ENCODE assay signal across 41 cellular contexts in the genomic region with DNA sequence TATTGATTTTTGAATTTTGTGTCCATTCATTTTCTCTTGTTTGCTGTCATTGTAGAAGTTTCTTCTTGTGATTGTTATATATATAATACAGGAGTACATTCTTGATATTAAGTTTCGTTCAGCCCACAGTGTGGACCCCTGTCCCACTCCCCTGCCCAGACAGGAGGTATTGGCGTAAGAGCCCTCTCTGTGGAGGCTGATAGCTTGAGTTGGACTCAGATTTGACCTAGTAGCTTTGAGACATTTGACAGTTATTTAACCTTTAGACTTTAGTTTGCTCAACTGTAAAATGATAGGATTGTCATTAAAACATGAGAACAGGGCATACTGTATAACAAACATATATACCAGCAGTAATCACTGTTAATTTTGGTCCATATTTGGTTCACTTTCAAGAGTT. TPM values are rescaled to one million over a fixed set of nuclear protein-coding genes. Genes with fewer than 3 reads are reported as not detected.
"Had no signal": no experiment of that assay in that cellular context is flagged by ENCODE, and none has a peak within 500 bp of the region (broad histone marks: within the 10 kb centered on the region; RNA-seq: fewer than 3 reads in every experiment).

No MANE protein-coding gene starts in this region.

- FAIRE-seq: astrocyte, bronchial epithelial cell had no signal

- DNase-seq: activated effector memory CD4-positive, alpha-beta T cell treated with anti-CD3 and anti-CD28 coated beads, Interleukin-2, amount 50 U/mL, for 16 hours; activated effector memory CD4-positive, alpha-beta T cell treated with Interleukin-2 at 50 U/mL for 16 hours; activated gamma-delta T cell; activated gamma-delta T cell treated with Interleukin-2 at 50 U/mL for 16 hours; activated naive CD4-positive, alpha-beta T cell; activated naive CD4-positive, alpha-beta T cell treated with anti-CD3 and anti-CD28 coated beads for 36 hours; activated naive CD4-positive, alpha-beta T cell treated with anti-CD3 and anti-CD28 coated beads, Interleukin-2, amount 10 ng/mL, durations not matched to agents 7 days and 5 days; activated naive CD4-positive, alpha-beta T cell treated with anti-CD3 and anti-CD28 coated beads, Interleukin-2, amount 50 U/mL, for 16 hours; activated naive CD4-positive, alpha-beta T cell treated with Interleukin-2 at 50 U/mL for 16 hours; activated naive CD8-positive, alpha-beta T cell treated with anti-CD3 and anti-CD28 coated beads for 36 hours; activated naive CD8-positive, alpha-beta T cell treated with anti-CD3 and anti-CD28 coated beads, Interleukin-2, amount 10 ng/mL, durations not matched to agents 7 days and 5 days; activated naive CD8-positive, alpha-beta T cell treated with anti-CD3 and anti-CD28 coated beads, Interleukin-2, amount 50 U/mL, for 24 hours; activated T-cell treated with anti-CD3 and anti-CD28 coated beads, Interleukin-2, amount 50 U/mL, for 24 hours; activated T-cell treated with anti-CD3 and anti-CD28 coated beads, Interleukin-2, amount 50 U/mL, for 4 hours; activated T-cell treated with anti-CD3 and anti-CD28 coated beads, Interleukin-2, amount 50 U/mL, for 48 hours; activated T-cell treated with anti-CD3 and anti-CD28 coated beads, Interleukin-2, amount 50 U/mL, for 72 hours; adrenal gland; amniotic stem cell; amygdala; anterior cingulate cortex; aorta; body of pancreas; brain microvascular endothelial cell; caudate nucleus; central memory CD4-positive, alpha-beta T cell; cerebellar nuclear complex had no signal

- H3K36me3 ChIP-seq: adrenal gland, ascending aorta, brain microvascular endothelial cell, breast epithelium, cardiac muscle cell had no signal

- H3K4me3 ChIP-seq: adrenal gland, ascending aorta, body of pancreas, breast epithelium, cardiac muscle cell had no signal

- H3K9me3 ChIP-seq: adrenal gland, ascending aorta, body of pancreas, breast epithelium had no signal

- H3K4me1 ChIP-seq: adrenal gland, ascending aorta, breast epithelium had no signal

- H3K27me3 ChIP-seq: adrenal gland, ascending aorta, body of pancreas, brain microvascular endothelial cell, breast epithelium, cardiac muscle cell had no signal

- H3K4me3 Mint-ChIP-seq: activated naive CD4-positive, alpha-beta T cell treated with anti-CD3 and anti-CD28 coated beads for 36 hours; activated naive CD4-positive, alpha-beta T cell treated with anti-CD3 and anti-CD28 coated beads, Interleukin-2, amount 10 ng/mL, durations not matched to agents 7 days and 5 days; activated naive CD4-positive, alpha-beta T cell treated with anti-CD3 and anti-CD28 coated beads, Interleukin-2, amount 50 U/mL, for 24 hours; activated naive CD8-positive, alpha-beta T cell; activated naive CD8-positive, alpha-beta T cell treated with anti-CD3 and anti-CD28 coated beads for 36 hours; activated naive CD8-positive, alpha-beta T cell treated with anti-CD3 and anti-CD28 coated beads, Interleukin-2, amount 10 ng/mL, durations not matched to agents 7 days and 5 days; activated naive CD8-positive, alpha-beta T cell treated with anti-CD3 and anti-CD28 coated beads, Interleukin-2, amount 50 U/mL, for 24 hours; activated T-cell treated with anti-CD3 and anti-CD28 coated beads, Interleukin-2, amount 50 U/mL, for 24 hours; activated T-cell treated with anti-CD3 and anti-CD28 coated beads, Interleukin-2, amount 50 U/mL, for 4 hours; activated T-cell treated with anti-CD3 and anti-CD28 coated beads, Interleukin-2, amount 50 U/mL, for 72 hours; activated T-helper 1 cell treated with anti-CD3 and anti-CD28 coated beads, Interleukin-12 subunit alpha, Interleukin-12 subunit beta, Interleukin-2, Interleukin-4 antibody, amounts not matched to agents 30 ng/mL and 10 ng/mL and 1 ng/mL, durations not matched to agents 14 hours and 24 hours and 36 hours; activated T-helper 17 cell treated with anti-CD3 and anti-CD28 coated beads, Interleukin-2, amount 50 U/mL, for 72 hours; brain; central memory CD8-positive, alpha-beta T cell had no signal

- H3K27me3 Mint-ChIP-seq: activated naive CD4-positive, alpha-beta T cell treated with anti-CD3 and anti-CD28 coated beads, Interleukin-2, amount 50 U/mL, for 24 hours; activated naive CD8-positive, alpha-beta T cell; activated naive CD8-positive, alpha-beta T cell treated with anti-CD3 and anti-CD28 coated beads for 36 hours; activated naive CD8-positive, alpha-beta T cell treated with anti-CD3 and anti-CD28 coated beads, Interleukin-2, amount 10 ng/mL, durations not matched to agents 7 days and 5 days; activated naive CD8-positive, alpha-beta T cell treated with anti-CD3 and anti-CD28 coated beads, Interleukin-2, amount 50 U/mL, for 24 hours; activated T-cell treated with anti-CD3 and anti-CD28 coated beads, Interleukin-2, amount 50 U/mL, for 24 hours; activated T-helper 17 cell treated with anti-CD3 and anti-CD28 coated beads, Interleukin-2, amount 50 U/mL, for 72 hours; brain; central memory CD8-positive, alpha-beta T cell had no signal

- H3K27ac Mint-ChIP-seq: activated naive CD4-positive, alpha-beta T cell treated with anti-CD3 and anti-CD28 coated beads for 36 hours; activated naive CD4-positive, alpha-beta T cell treated with anti-CD3 and anti-CD28 coated beads, Interleukin-2, amount 10 ng/mL, durations not matched to agents 7 days and 5 days; activated naive CD4-positive, alpha-beta T cell treated with anti-CD3 and anti-CD28 coated beads, Interleukin-2, amount 50 U/mL, for 24 hours; activated naive CD4-positive, alpha-beta T cell treated with anti-CD3 and anti-CD28 coated beads, Interleukin-2, amount 50 U/mL, for 72 hours; activated naive CD8-positive, alpha-beta T cell; activated naive CD8-positive, alpha-beta T cell treated with anti-CD3 and anti-CD28 coated beads for 36 hours; activated naive CD8-positive, alpha-beta T cell treated with anti-CD3 and anti-CD28 coated beads, Interleukin-2, amount 10 ng/mL, durations not matched to agents 7 days and 5 days; activated naive CD8-positive, alpha-beta T cell treated with anti-CD3 and anti-CD28 coated beads, Interleukin-2, amount 50 U/mL, for 24 hours; activated T-cell treated with anti-CD3 and anti-CD28 coated beads, Interleukin-2, amount 50 U/mL, for 24 hours; activated T-cell treated with anti-CD3 and anti-CD28 coated beads, Interleukin-2, amount 50 U/mL, for 72 hours; activated T-helper 1 cell treated with anti-CD3 and anti-CD28 coated beads, Interleukin-12 subunit alpha, Interleukin-12 subunit beta, Interleukin-2, Interleukin-4 antibody, amounts not matched to agents 30 ng/mL and 10 ng/mL and 1 ng/mL, durations not matched to agents 14 hours and 24 hours and 36 hours; activated T-helper 17 cell treated with anti-CD3 and anti-CD28 coated beads, Interleukin-2, amount 50 U/mL, for 72 hours; activated T-helper 2 cell treated with anti-CD3 and anti-CD28 coated beads, Interferon-gamma antibody, Interleukin-2, Interleukin-4, amounts not matched to agents 10 μg/mL and 5 μg/mL and 100 μg/mL, durations not matched to agents 14 hours and 24 hours and 36 hours; brain had no signal

- H3K27ac ChIP-seq: adrenal gland, ascending aorta, body of pancreas, brain microvascular endothelial cell, breast epithelium, cardiac muscle cell had no signal

- H3K36me3 Mint-ChIP-seq: activated naive CD4-positive, alpha-beta T cell treated with anti-CD3 and anti-CD28 coated beads, Interleukin-2, amount 50 U/mL, for 24 hours; activated naive CD8-positive, alpha-beta T cell; activated naive CD8-positive, alpha-beta T cell treated with anti-CD3 and anti-CD28 coated beads for 36 hours; brain had no signal

- ATAC-seq: activated naive CD4-positive, alpha-beta T cell treated with anti-CD3 and anti-CD28 coated beads, Interleukin-2, amount 50 U/mL, for 72 hours; activated naive CD8-positive, alpha-beta T cell treated with anti-CD3 and anti-CD28 coated beads, Interleukin-2, amount 50 U/mL, for 24 hours; activated T-cell treated with anti-CD3 and anti-CD28 coated beads, Interleukin-2, amount 50 U/mL, for 4 hours; activated T-cell treated with anti-CD3 and anti-CD28 coated beads, Interleukin-2, amount 50 U/mL, for 72 hours; activated T-helper 17 cell treated with anti-CD3 and anti-CD28 coated beads, Interleukin-2, amount 50 U/mL, for 72 hours; body of pancreas had no signal

RNA-seq across cellular contexts. Expression of gene GPR171, which starts 27.1 kb away (rescaled TPM):
- total RNA-seq: astrocyte, bronchial epithelial cell, cardiac muscle cell, cerebellum, chondrocyte had no signal
- polyA plus RNA-seq: cardiac muscle cell had no signal
